In the genomic region with DNA sequence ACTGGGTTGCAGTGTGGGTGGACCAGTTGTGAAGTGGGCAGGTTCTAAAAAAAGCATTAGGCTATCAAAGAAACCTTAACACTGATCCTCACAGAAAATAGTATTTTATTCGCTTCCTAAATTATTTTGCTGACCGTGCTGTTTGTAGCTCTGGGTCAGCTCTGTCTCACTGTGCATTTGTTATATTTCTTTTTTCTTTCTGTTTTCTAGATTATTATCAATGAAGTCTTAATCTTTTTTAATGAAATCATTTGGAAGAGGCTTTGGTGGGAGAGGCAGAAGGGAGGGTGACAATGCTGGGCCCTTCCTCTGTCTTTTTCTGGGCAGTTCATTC, we compare ENCODE assay signal across 12 cellular contexts.
A peak's percentile ranks its signal among the peaks of the same experiment; 100 is the strongest.
DNase-seq lines count a peak whose midpoint lies in the region; ATAC-seq and TF ChIP-seq lines count a peak whose summit lies in the region.
"Had no signal": no experiment of that assay in that cellular context is flagged by ENCODE, and none has a peak within 500 bp of the region (broad histone marks: within the 10 kb centered on the region; RNA-seq: fewer than 3 reads in every experiment).

No MANE protein-coding gene starts in this region.

- H4K91ac ChIP-seq in IMR-90 (ENCODE audit: insufficient read depth, low read depth, low read length) = no peak overlapping the region; the same call in 1 of the 2 replicates

- peak overlapping the region; percentile 57; the same call in 1 of the 2 replicates for H4K5ac ChIP-seq in IMR-90 (ENCODE audit: low read depth, low read length)

- POLR2A ChIA-PET in CD4-positive, alpha-beta T cell (lab: Charles Lee) = interaction anchor here (0.8 to 1.6 kb wide), 3 partner anchors 45 to 76 kb away, joined by 3 to 4 read pairs (median 3); no protein-coding TSS in a partner anchor
- POLR2A ChIA-PET in IMR-90 (lab: Charles Lee; ENCODE audit: unreplicated experiment) = no interaction called here

- no peak overlapping the region for H3K56ac ChIP-seq in IMR-90 (ENCODE audit: extremely low read depth, insufficient read depth, low read length)

- H3K27ac ChIP-seq in CD4-positive, alpha-beta T cell (ENCODE audit: low read depth, low read length) = no peak overlapping the region
- H3K27ac ChIP-seq in IMR-90 (ENCODE audit: insufficient read depth, low read length) = no peak overlapping the region
- no peak overlapping the region for H3K27ac ChIP-seq in psoas muscle
- H3K27ac ChIP-seq: right atrium auricular region had no signal

- H3K14ac ChIP-seq in IMR-90 (replicated peaks; ENCODE audit: low read depth, low read length) = peak overlapping the region; percentile 59; the same call in 1 of the 2 replicates

- H3K27me3 Mint-ChIP-seq in CD4-positive, alpha-beta T cell = no peaks in the 10 kb centered on the region
- no peaks in the 10 kb centered on the region for H3K27me3 Mint-ChIP-seq in activated naive CD8-positive, alpha-beta T cell treated with anti-CD3 and anti-CD28 coated beads, Interleukin-2, amount 50 U/mL, for 24 hours
- no peaks in the 10 kb centered on the region for H3K27me3 Mint-ChIP-seq in mesothelial cell of epicardium (ENCODE audit: low read depth)

- in situ Hi-C loops in IMR-90 (cut with MboI; ENCODE audit: low sequenced_read_pairs) = no loop called here

- TF ChIP-seq CTCF in CD4-positive, alpha-beta T cell (IDR thresholded peaks at IDR 0.05) = no peak
- TF ChIP-seq CTCF in IMR-90 (conservative IDR thresholded peaks at IDR 0.05; ENCODE audit: low read depth, low read length) (no peak), mesothelial cell of epicardium (IDR thresholded peaks at IDR 0.05; ENCODE audit: unreplicated experiment) (no peak), psoas muscle (IDR thresholded peaks at IDR 0.05) (no peak)

- H2BK20ac ChIP-seq in IMR-90 (ENCODE audit: low read depth, low read length) = no peak overlapping the region

- H3K18ac ChIP-seq in IMR-90 (ENCODE audit: low read depth, low read length) = peak overlapping the region; percentile 44; the same call in 1 of the 2 replicates

- H3K27ac Mint-ChIP-seq in CD4-positive, alpha-beta T cell = peak overlapping the region; percentile 73
- peak overlapping the region; percentile 65 for H3K27ac Mint-ChIP-seq in activated naive CD8-positive, alpha-beta T cell treated with anti-CD3 and anti-CD28 coated beads, Interleukin-2, amount 50 U/mL, for 24 hours
- H3K27ac Mint-ChIP-seq in mesothelial cell of epicardium = peak overlapping the region; percentile 55

- TF ChIP-seq RAD21 in IMR-90 (IDR thresholded peaks at IDR 0.05; ENCODE audit: low read length) = no peak

- H2BK15ac ChIP-seq in IMR-90 (ENCODE audit: low read depth, low read length) = 0 out of 3 replicates have a peak overlapping the region, but pooled peaks have one; percentile 19

- H4K20me1 ChIP-seq in IMR-90 (ENCODE audit: insufficient read depth, low read length) = no peaks in the 10 kb centered on the region

- peak overlapping the region; percentile 68 for H3K4me3 Mint-ChIP-seq in CD4-positive, alpha-beta T cell
- peak overlapping the region; percentile 49 for H3K4me3 Mint-ChIP-seq in activated naive CD8-positive, alpha-beta T cell treated with anti-CD3 and anti-CD28 coated beads, Interleukin-2, amount 50 U/mL, for 24 hours
- H3K4me3 Mint-ChIP-seq in mesothelial cell of epicardium = no peak overlapping the region

- H3K9me3 Mint-ChIP-seq in CD4-positive, alpha-beta T cell = no peaks in the 10 kb centered on the region
- H3K9me3 Mint-ChIP-seq in activated naive CD8-positive, alpha-beta T cell treated with anti-CD3 and anti-CD28 coated beads, Interleukin-2, amount 50 U/mL, for 24 hours = no peaks in the 10 kb centered on the region
- H3K9me3 Mint-ChIP-seq in mesothelial cell of epicardium = no peaks in the 10 kb centered on the region

- intact Hi-C loops in CD4-positive, alpha-beta T cell (cut with DNase I, micrococcal nuclease) = no loop called here
- intact Hi-C loops in IMR-90 (cut with micrococcal nuclease) (no loop called here), psoas muscle (cut with DNase I) (no loop called here)

- no peak overlapping the region for H2BK120ac ChIP-seq in IMR-90 (ENCODE audit: low read depth, low read length)

- ATAC-seq in CD4-positive, alpha-beta T cell (ENCODE audit: poor library complexity) = no peak
- ATAC-seq in IMR-90 (ENCODE audit: low read depth) = no peak
- ATAC-seq in activated naive CD8-positive, alpha-beta T cell treated with anti-CD3 and anti-CD28 coated beads, Interleukin-2, amount 50 U/mL, for 24 hours = no peak
- no peak for ATAC-seq in HG03439 (IDR thresholded peaks at IDR 0.05; ENCODE audit: unreplicated experiment)
- ATAC-seq in psoas muscle = no peak

- H3K36me3 ChIP-seq in IMR-90 (ENCODE audit: control insufficient read depth, insufficient read depth, low read length) = no peaks in the 10 kb centered on the region
- H3K36me3 ChIP-seq in psoas muscle (ENCODE audit: insufficient read depth in 1 of 2, low read depth in 1 of 2) = no peaks in the 10 kb centered on the region
- H3K36me3 ChIP-seq: right atrium auricular region had no signal

- H3K4me1 ChIP-seq in IMR-90 (ENCODE audit: control insufficient read depth, insufficient read depth, low read length) (peaks cover 8% of the 10 kb centered on the region), psoas muscle (no peaks in the 10 kb centered on the region)
- H3K4me1 ChIP-seq: right atrium auricular region had no signal

- WGBS in IMR-90 (ENCODE audit: extremely low coverage in 2 of 2, insufficient read length in 1 of 2), 2 experiments = no CpG with 5 or more reads among the region's 2 CpGs
- WGBS in psoas muscle, 3 donors = 69 to 92% (median 81%) methylated on average over 2 of the region's 2 CpGs

- no peak overlapping the region for H2AK9ac ChIP-seq in IMR-90 (replicated peaks; ENCODE audit: low read depth, low read length, poor library complexity)

- H2AFZ ChIP-seq in IMR-90 (replicated peaks; ENCODE audit: low read length, poor library complexity) = no peak overlapping the region

- no peak overlapping the region for H3K9ac ChIP-seq in IMR-90 (ENCODE audit: low read depth, low read length)

- H3K9me1 ChIP-seq in IMR-90 (ENCODE audit: insufficient read depth, low read length) = 0 out of 2 replicates have a peak, but pooled peaks cover 2% of the 10 kb centered on the region

- H4K8ac ChIP-seq in IMR-90 (ENCODE audit: low read depth in 2 of 2, low read length in 2 of 2) = peak overlapping the region in 1 of 2 experiments; percentile 53; a peak in 1 of 4 replicates

- H3K79me1 ChIP-seq in IMR-90 (ENCODE audit: low read depth in 1 of 2, low read length in 2 of 2) = 0 out of 4 replicates have a peak, but pooled peaks cover 0 to 3% of the 10 kb centered on the region in 2 experiments

- no peak for TF ChIP-seq POLR2A in IMR-90 (IDR thresholded peaks at IDR 0.05; ENCODE audit: low read depth, low read length)

- H3K4me3 ChIP-seq in IMR-90 (ENCODE audit: insufficient read depth, low read depth, low read length) (no peak overlapping the region), psoas muscle (no peak overlapping the region)
- H3K4me3 ChIP-seq: mucosa of descending colon, right atrium auricular region had no signal

- CTCF ChIA-PET in CD4-positive, alpha-beta T cell (lab: Charles Lee) = no interaction called here
- CTCF ChIA-PET in IMR-90 (lab: Yijun Ruan, JAX) = interaction anchor here (0.6 to 0.8 kb wide), 2 partner anchors 19 to 250 kb away, joined by 3 to 4 read pairs; no protein-coding TSS in a partner anchor

- no peak overlapping the region for H3K23ac ChIP-seq in IMR-90 (ENCODE audit: low read depth, low read length)

- no TSS peak for BruUV-seq in IMR-90 (replicated peaks; lab: Mats Ljungman, UMichigan)

- no peak overlapping the region for H2BK5ac ChIP-seq in IMR-90 (ENCODE audit: low read depth, low read length, poor library complexity, severe bottlenecking)

- peaks cover 37% of the 10 kb centered on the region for H3K4me1 Mint-ChIP-seq in CD4-positive, alpha-beta T cell (ENCODE audit: low read depth)
- peaks cover 44% of the 10 kb centered on the region for H3K4me1 Mint-ChIP-seq in activated naive CD8-positive, alpha-beta T cell treated with anti-CD3 and anti-CD28 coated beads, Interleukin-2, amount 50 U/mL, for 24 hours
- H3K4me1 Mint-ChIP-seq in mesothelial cell of epicardium = peaks cover 15% of the 10 kb centered on the region

- H3K9me3 ChIP-seq in CD4-positive, alpha-beta T cell (ENCODE audit: control insufficient read depth, low read length) = no peaks in the 10 kb centered on the region
- H3K9me3 ChIP-seq in IMR-90 (ENCODE audit: control insufficient read depth, insufficient read depth, low read length) (no peaks in the 10 kb centered on the region), psoas muscle (no peaks in the 10 kb centered on the region)
- H3K9me3 ChIP-seq: mucosa of descending colon, right atrium auricular region had no signal

- peaks cover 14% of the 10 kb centered on the region for H3K36me3 Mint-ChIP-seq in CD4-positive, alpha-beta T cell (ENCODE audit: low read depth)
- H3K36me3 Mint-ChIP-seq in activated naive CD8-positive, alpha-beta T cell treated with anti-CD3 and anti-CD28 coated beads, Interleukin-2, amount 50 U/mL, for 24 hours (ENCODE audit: low read depth) = peaks cover 15% of the 10 kb centered on the region
- H3K36me3 Mint-ChIP-seq in mesothelial cell of epicardium = peaks cover 3% of the 10 kb centered on the region

- no peaks in the 10 kb centered on the region for H3K27me3 ChIP-seq in CD4-positive, alpha-beta T cell (ENCODE audit: control insufficient read depth, insufficient read depth, low read length)
- no peaks in the 10 kb centered on the region for H3K27me3 ChIP-seq in IMR-90 (ENCODE audit: control insufficient read depth, insufficient read depth, low read length)
- H3K27me3 ChIP-seq in psoas muscle (ENCODE audit: insufficient read depth in 3 of 3, low read length in 2 of 3) = no peaks in the 10 kb centered on the region
- H3K27me3 ChIP-seq: right atrium auricular region had no signal

- dilution Hi-C loops in IMR-90 (cut with HindIII; ENCODE audit: low sequenced_read_pairs, unreplicated experiment) = no loop called here

- DNase-seq in CD4-positive, alpha-beta T cell = no peak
- DNase-seq in IMR-90 (no peak), mesothelial cell of epicardium (ENCODE audit: low spot score in 2 of 2, unreplicated experiment in 2 of 2) (no peak), NCI-H748 (lab: John Stamatoyannopoulos, UW; ENCODE audit: unreplicated experiment) (no peak), psoas muscle (no peak), UCSD-AML1 (lab: John Stamatoyannopoulos, UW; ENCODE audit: unreplicated experiment) (no peak)
- no peak for DNase-seq in activated naive CD8-positive, alpha-beta T cell treated with anti-CD3 and anti-CD28 coated beads, Interleukin-2, amount 50 U/mL, for 24 hours
- DNase-seq: activated gamma-delta T cell, mucosa of descending colon, Right ventricle myocardium superior had no signal

- 0 out of 2 replicates have a peak overlapping the region, but pooled peaks have one; percentile 36 for H3K4ac ChIP-seq in IMR-90 (ENCODE audit: low read depth, low read length)

- H3K4me2 ChIP-seq in IMR-90 (ENCODE audit: low read depth, low read length) = no peak overlapping the region

- H2AK5ac ChIP-seq in IMR-90 (ENCODE audit: low read depth, low read length) = peak overlapping the region; percentile 71; the same call in 1 of the 2 replicates

TF ChIP-seq in IMR-90, 13 proteins besides CTCF, POLR2A, EP300 and RAD21 (continues in another document):
- TF ChIP-seq MAFK (IDR thresholded peaks at IDR 0.05; ENCODE audit: low read depth, low read length) = peak; percentile 98
- no peak for TF ChIP-seq SMC3 (IDR thresholded peaks at IDR 0.05; ENCODE audit: low read depth, low read length)
